In the genomic region with DNA sequence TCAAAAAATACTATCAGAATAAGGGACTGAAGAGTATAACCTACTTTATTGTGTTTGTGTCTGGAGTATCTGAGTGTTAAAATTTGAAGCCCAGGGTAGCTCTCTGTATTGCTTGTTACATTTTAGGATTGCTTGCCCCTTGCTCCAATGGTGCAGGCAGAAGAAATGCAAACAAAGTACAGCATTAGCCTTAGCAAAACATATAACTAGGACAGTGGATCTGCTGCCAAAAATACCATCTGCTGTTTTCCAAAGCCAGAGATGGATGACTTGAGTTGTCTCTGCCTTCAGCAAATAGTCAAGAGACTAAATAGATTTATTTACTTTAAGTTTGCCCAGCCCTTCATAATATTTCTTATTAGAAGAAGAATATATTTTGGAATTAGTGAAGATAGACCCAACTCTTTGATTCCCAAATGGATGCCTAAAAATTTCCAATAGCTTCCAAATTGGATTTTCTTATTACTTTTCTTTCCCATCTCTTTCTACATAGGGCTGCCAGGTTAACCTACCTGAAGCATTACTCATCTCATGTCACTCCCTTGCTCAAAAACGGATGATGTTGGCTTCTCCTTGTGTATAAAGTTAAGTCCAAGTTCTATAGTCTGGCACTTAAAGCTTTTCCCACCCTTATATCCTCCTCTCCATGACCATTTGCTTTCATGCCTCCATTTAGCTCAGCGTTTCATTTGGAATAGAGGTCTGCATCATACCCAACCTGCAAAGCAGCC, we compare ENCODE assay signal across 14 cellular contexts.
DNase-seq lines count a peak whose midpoint lies in the region; TF ChIP-seq lines count a peak whose summit lies in the region.
"Had no signal": no experiment of that assay in that cellular context is flagged by ENCODE, and none has a peak within 500 bp of the region (broad histone marks: within the 10 kb centered on the region; RNA-seq: fewer than 3 reads in every experiment).

No MANE protein-coding gene starts in this region.

- peak; percentile 11 for DNase-seq in NCI-H526 treated with DMSO at 0.1 percent for 48 hours (lab: John Stamatoyannopoulos, UW)
- no peak for DNase-seq in NCI-H526 (lab: John Stamatoyannopoulos, UW)
- peak; percentile 31 to 80 for DNase-seq in fibroblast of lung (ENCODE audit: low read depth in 2 of 2)
- DNase-seq in substantia nigra (lab: John Stamatoyannopoulos, UW), result peak in 3 of 49 donors; percentile 15 to 45 (median 25)
- no peak for DNase-seq in germinal center (ENCODE audit: low spot score)
- DNase-seq in NCI-H1417 (lab: John Stamatoyannopoulos, UW), result no peak
- DNase-seq in NOMO-1 treated with DMSO at 0.1 percent for 48 hours (lab: John Stamatoyannopoulos, UW; ENCODE audit: unreplicated experiment), result no peak
- DNase-seq: activated CD4-positive, alpha-beta T cell treated with anti-CD3 and anti-CD28 coated beads for 4 hours; islet precursor cell; NCI-H2107; nephron progenitor cell; stimulated activated naive CD4-positive, alpha-beta T cell had no signal

- H3K4me1 ChIP-seq in fibroblast of lung (ENCODE audit: control insufficient read depth, extremely low read depth, insufficient read depth, low read length), result peaks cover 11% of the 10 kb centered on the region

- H3K27ac ChIP-seq in fibroblast of lung (ENCODE audit: insufficient read depth, low read length) (no peak overlapping the region), substantia nigra (ENCODE audit: low read depth, low read length, poor library complexity, severe bottlenecking) (peak overlapping the region; percentile 52)
- H3K27ac ChIP-seq: SK-N-MC had no signal

- TF ChIP-seq CTCF in WI38 (IDR thresholded peaks at IDR 0.05; ENCODE audit: low read depth, low read length) (no peak), fibroblast of lung (conservative IDR thresholded peaks at IDR 0.05 in 1 of 2, IDR thresholded peaks at IDR 0.05 in 1 of 2; ENCODE audit: low read depth in 1 of 2, low read length in 2 of 2) (no peak)

- H3K4me3 ChIP-seq in WI38 (ENCODE audit: low read depth, low read length) (peak overlapping the region; percentile 34), fibroblast of lung (replicated peaks in 1 of 4; ENCODE audit: control extremely low read depth in 1 of 4, insufficient read depth in 1 of 4, low read depth in 3 of 4, low read length in 4 of 4) (peak overlapping the region in 1 of 4 experiments; percentile 43)
- H3K4me3 ChIP-seq: SK-N-MC had no signal

- H3K9ac ChIP-seq in fibroblast of lung (ENCODE audit: insufficient read depth, low read length), result no peak overlapping the region

- H3K79me2 ChIP-seq in fibroblast of lung (ENCODE audit: control insufficient read depth, insufficient read depth, low read length), result no peaks in the 10 kb centered on the region

- H3K4me2 ChIP-seq in fibroblast of lung (ENCODE audit: extremely low read depth, insufficient read depth, low read length), result peak overlapping the region; percentile 68

- H3K36me3 ChIP-seq in fibroblast of lung (ENCODE audit: control insufficient read depth, insufficient read depth, low read length), result no peaks in the 10 kb centered on the region

- H4K20me1 ChIP-seq in fibroblast of lung (ENCODE audit: control insufficient read depth, extremely low read depth, insufficient read depth, low read length), result no peaks in the 10 kb centered on the region

- H3K9me3 ChIP-seq in fibroblast of lung (ENCODE audit: control insufficient read depth, insufficient read depth, low read depth, low read length), result no peaks in the 10 kb centered on the region

- no peaks in the 10 kb centered on the region for H3K27me3 ChIP-seq in fibroblast of lung (ENCODE audit: control insufficient read depth, insufficient read depth, low read length)

- H2AFZ ChIP-seq in fibroblast of lung (ENCODE audit: low read length), result no peak overlapping the region

Comparison
In these comparisons a context has a peak if more than half of its experiments do, and no peak if none do; other contexts are left out.
1. DNase-seq: peak in NCI-H526 treated with DMSO at 0.1 percent for 48 hours (single experiment) and fibroblast of lung (2 of 2); none in NCI-H526 (0 of 2), germinal center (single experiment), NCI-H1417 (0 of 3) and NOMO-1 treated with DMSO at 0.1 percent for 48 hours (single experiment).